ENCODE assay signal across 10 cellular contexts in the genomic region with DNA sequence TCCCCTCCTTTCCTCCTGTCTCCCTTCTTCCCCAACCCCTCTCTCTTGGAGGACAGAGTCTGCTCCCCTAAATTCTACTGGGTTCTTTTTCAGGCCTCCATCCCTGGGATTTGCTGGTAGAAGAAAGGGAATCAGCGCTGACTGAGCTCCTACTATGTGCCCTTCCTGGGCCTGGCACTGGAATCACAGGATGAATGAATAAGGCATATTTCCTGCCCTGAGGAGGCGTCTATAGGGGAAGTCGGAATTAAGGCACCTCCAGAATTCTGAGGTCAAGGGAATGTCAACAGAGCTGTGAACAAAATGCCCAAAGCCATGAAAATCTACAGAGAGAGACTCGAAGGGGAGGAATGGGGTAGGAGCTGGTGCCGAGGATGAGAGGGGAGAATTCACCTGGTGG. TPM values are rescaled to one million over a fixed set of nuclear protein-coding genes. Genes with fewer than 3 reads are reported as not detected.
DNase-seq lines count a peak whose midpoint lies in the region; ATAC-seq, FAIRE-seq and TF ChIP-seq lines count a peak whose summit lies in the region.
"Had no signal": no experiment of that assay in that cellular context is flagged by ENCODE, and none has a peak within 500 bp of the region (broad histone marks: within the 10 kb centered on the region; RNA-seq: fewer than 3 reads in every experiment).

No MANE protein-coding gene starts in this region.

- H3K4me3 ChIP-seq in cardiac muscle cell = no peak overlapping the region
- no peak overlapping the region for H3K4me3 ChIP-seq in K562
- no peak overlapping the region for H3K4me3 ChIP-seq in upper lobe of right lung
- H3K4me3 ChIP-seq: SJSA1 had no signal

- no peaks in the 10 kb centered on the region for H3K9me1 ChIP-seq in K562 (ENCODE audit: control insufficient read depth, insufficient read depth, low read length)

- H3K9me3 Mint-ChIP-seq in naive B cell = no peaks in the 10 kb centered on the region

- WGBS in K562 (ENCODE audit: insufficient coverage, low coverage, missing lambda C conversion rate) = 54% methylated on average over 5 of the region's 5 CpGs

- H4K20me1 ChIP-seq in K562 (replicated peaks; ENCODE audit: control insufficient read depth, insufficient read depth, low read length) = no peaks in the 10 kb centered on the region

- no peak for TF ChIP-seq RAD21 in K562 (CRISPR knock-in tag; conservative IDR thresholded peaks at IDR 0.05 in 1 of 2, IDR thresholded peaks at IDR 0.05 in 1 of 2)

- ATAC-seq in K562 (no peak), naive B cell (ENCODE audit: low read depth in 2 of 2) (no peak), upper lobe of right lung (no peak), GM21529 (IDR thresholded peaks at IDR 0.05; ENCODE audit: unreplicated experiment) (no peak)

- no peak for TF ChIP-seq POLR2A in K562 (conservative IDR thresholded peaks at IDR 0.05)

- no peaks in the 10 kb centered on the region for H3K36me3 Mint-ChIP-seq in naive B cell

- DNase-seq in cardiac muscle cell (ENCODE audit: low read depth in 1 of 2, low spot score in 1 of 2) = no peak
- no peak for DNase-seq in cardiac septum (ENCODE audit: low spot score)
- DNase-seq in K562 (ENCODE audit: extremely low read depth in 1 of 4, low spot score in 3 of 4) = no peak
- DNase-seq in naive B cell = no peak
- DNase-seq in upper lobe of right lung = no peak
- no peak for DNase-seq in SW 1271 (lab: John Stamatoyannopoulos, UW)
- no peak for DNase-seq in NCI-H345 (lab: John Stamatoyannopoulos, UW)

- peaks cover 75 to 95% (median 87%) of the 10 kb centered on the region in 3 donors for H3K4me1 Mint-ChIP-seq in naive B cell

- H3K4me1 ChIP-seq in cardiac muscle cell (ENCODE audit: low read depth) (peaks cover 52% of the 10 kb centered on the region), K562 (replicated peaks in 1 of 2; ENCODE audit: control insufficient read depth in 2 of 2, insufficient read depth in 2 of 2, low read length in 2 of 2) (peaks cover 41 to 62% of the 10 kb centered on the region in 2 experiments), upper lobe of right lung (peaks cover 54% of the 10 kb centered on the region)

- TF ChIP-seq EP300 in K562 (IDR thresholded peaks at IDR 0.05; ENCODE audit: low read length) = no peak

- in situ Hi-C loops in K562 (cut with MboI) = no loop called here

- peak overlapping the region; percentile 72 to 96 (median 86) for H3K4me3 Mint-ChIP-seq in naive B cell

- intact Hi-C loops in cardiac septum (cut with DNase I) = no loop called here
- intact Hi-C loops in K562 (cut with micrococcal nuclease) = no loop called here
- intact Hi-C loops in upper lobe of right lung (cut with DNase I) = no loop called here

- H3K27me3 Mint-ChIP-seq in naive B cell = no peaks in the 10 kb centered on the region

- POLR2A ChIA-PET in K562 (lab: Yijun Ruan, JAX) = interaction anchor here (0.6 to 6.6 kb wide), 4 partner anchors 11 to 100 kb away, joined by 3 to 84 read pairs (median 8); partner anchors contain the start of gene BTG2

- peak overlapping the region; percentile 99 to 100 (median 100) for H3K27ac Mint-ChIP-seq in naive B cell

- TF ChIP-seq CTCF in cardiac muscle cell (IDR thresholded peaks at IDR 0.05; ENCODE audit: low read depth, low read length) (no peak), K562 (IDR thresholded peaks at IDR 0.05 in 2 of 3, conservative IDR thresholded peaks at IDR 0.05 in 1 of 3; ENCODE audit: insufficient read depth in 2 of 3, low read depth in 1 of 3, low read length in 3 of 3) (no peak), upper lobe of right lung (IDR thresholded peaks at IDR 0.05) (no peak)

- no peak for FAIRE-seq in K562 (lab: Jason Lieb, UNC)

- peak overlapping the region; percentile 16 to 65; a peak in 2 of 4 replicates for H3K9ac ChIP-seq in K562 (ENCODE audit: insufficient read depth in 1 of 2, low read depth in 2 of 2, low read length in 2 of 2)

- H3K36me3 ChIP-seq in cardiac muscle cell = no peaks in the 10 kb centered on the region
- H3K36me3 ChIP-seq in K562 (ENCODE audit: control insufficient read depth, insufficient read depth, low read length) = no peaks in the 10 kb centered on the region
- H3K36me3 ChIP-seq in upper lobe of right lung = no peaks in the 10 kb centered on the region
- H3K36me3 ChIP-seq: SJSA1 had no signal

- H3K79me2 ChIP-seq in K562 (ENCODE audit: control insufficient read depth, insufficient read depth, low read length) = no peaks in the 10 kb centered on the region

- peak overlapping the region; percentile 78 for H2AFZ ChIP-seq in K562 (ENCODE audit: low read depth, low read length)

- H3K27ac ChIP-seq in cardiac muscle cell (peak overlapping the region; percentile 29), K562 (ENCODE audit: extremely low read depth, low read depth, low read length) (peak overlapping the region; percentile 14; the same call in 1 of the 3 replicates), upper lobe of right lung (peak overlapping the region; percentile 90)
- H3K27ac ChIP-seq: SJSA1 had no signal

- BruUV-seq in K562 (replicated peaks; lab: Mats Ljungman, UMichigan) = no TSS peak

- H3K9me3 ChIP-seq in cardiac muscle cell (ENCODE audit: low read depth) (no peaks in the 10 kb centered on the region), K562 (replicated peaks; ENCODE audit: control insufficient read depth, insufficient read depth, low read depth, low read length) (no peaks in the 10 kb centered on the region), upper lobe of right lung (no peaks in the 10 kb centered on the region)
- H3K9me3 ChIP-seq: SJSA1 had no signal

- peak overlapping the region; percentile 27 for H3K4me2 ChIP-seq in K562 (ENCODE audit: insufficient read depth, low read length)

- CTCF ChIA-PET in K562 (lab: Yijun Ruan, JAX; ENCODE audit: low intra/inter-chr PET ratio) = interaction anchor here (0.9 kb wide), 1 partner anchor 15 kb away, joined by 5 read pairs; no protein-coding TSS in a partner anchor

- no peaks in the 10 kb centered on the region for H3K27me3 ChIP-seq in cardiac muscle cell
- H3K27me3 ChIP-seq in K562 (ENCODE audit: control insufficient read depth in 2 of 2, insufficient read depth in 2 of 2, low read length in 2 of 2) = no peaks in the 10 kb centered on the region
- H3K27me3 ChIP-seq in upper lobe of right lung = no peaks in the 10 kb centered on the region
- H3K27me3 ChIP-seq: SJSA1 had no signal

TF ChIP-seq in K562, 482 proteins besides CTCF, POLR2A, EP300 and RAD21 (continues in another document):
- TF ChIP-seq CGGBP1 (CRISPR knock-in tag; IDR thresholded peaks at IDR 0.05) = 0 out of 2 replicates have a peak, but pooled peaks have one; percentile 26

RNA-seq across cellular contexts. Expression of gene BTG2, which starts 17.4 kb away (rescaled TPM):
- total RNA-seq in cardiac muscle cell (45.6 and 57.9 TPM in 2 replicates), cardiac septum (54.2 TPM), K562 (2014; rRNA removed) (8.7 and 11.3 TPM in 2 replicates), K562 (2014; rRNA removed; fragmentation: Illumina TruSeq; extraction: Trizol) (5.8 and 7.2 TPM in 2 replicates), K562 (2015; rRNA removed; fragmentation: Illumina TruSeq; extraction: Trizol) (2.6 and 2.9 TPM in 2 replicates), K562 (2021) (9.6 and 11.5 TPM in 2 replicates), upper lobe of right lung (95.3 TPM)
- polyA plus RNA-seq in cardiac muscle cell (64.2 and 66.0 TPM in 2 replicates), K562 (2011; rRNA removed) (29.7 and 41.9 TPM in 2 replicates), K562 (2014; fragmentation: Illumina TruSeq; extraction: Trizol) (9.4 and 12.2 TPM in 2 replicates), K562 (2014; fragmentation: Nextera tagmentation; extraction: Ambion mirVana) (1 to 10 TPM; 2.3 to 3.8 TPM), K562 (2014; rRNA removed) (10.1 and 12.7 TPM in 2 replicates), naive B cell (ENCODE audit: low read depth in 6 of 6) (100 to 1,000 TPM; 315 to 687 (median 417) TPM)
- total RNA-seq in K562 (2011; cell fraction: chromatin; rRNA removed; ENCODE audit: low replicate concordance) = 20.8 and 48.4 TPM in 2 replicates
- 32.6 and 48.7 TPM in 2 replicates for total RNA-seq in K562 (2011; cell fraction: nucleolus; rRNA removed)
- total RNA-seq in K562 (2011; cell fraction: nucleoplasm; rRNA removed) = 41.1 and 65.7 TPM in 2 replicates
- polyA plus RNA-seq in K562 (2011; cell fraction: cytosol; rRNA removed) = 33.8 and 79.9 TPM in 2 replicates
- polyA plus RNA-seq in K562 (2011; cell fraction: nucleus; rRNA removed) = 25.8 and 51.6 TPM in 2 replicates
- 6.2 and 11.0 TPM in 2 replicates for polyA plus RNA-seq in K562 (2012)
- 18.7 and 24.3 TPM in 2 replicates for polyA minus RNA-seq in K562 (2011; rRNA and poly(A)+ RNA removed)
- 12.4 and 25.9 TPM in 2 replicates for polyA minus RNA-seq in K562 (2011; cell fraction: cytosol; rRNA and poly(A)+ RNA removed)
- polyA minus RNA-seq in K562 (2011; cell fraction: nucleus; rRNA and poly(A)+ RNA removed) = 23.1 and 23.3 TPM in 2 replicates

RNA-seq across cellular contexts. Expression of gene CHIT1, which starts 58.4 kb away (rescaled TPM):
- 0.03 TPM in 1 of 2 replicates, not detected in the other for total RNA-seq in cardiac muscle cell
- polyA plus RNA-seq in cardiac muscle cell = not detected in 2 replicates
- not detected for total RNA-seq in cardiac septum
- 0.12 TPM in 1 of 2 replicates, not detected in the other for total RNA-seq in K562 (2011; cell fraction: chromatin; rRNA removed; ENCODE audit: low replicate concordance)
- total RNA-seq in K562 (2011; cell fraction: nucleolus; rRNA removed) = not detected in 2 replicates
- 0.08 TPM in 1 of 2 replicates, not detected in the other for total RNA-seq in K562 (2011; cell fraction: nucleoplasm; rRNA removed)
- total RNA-seq in K562 (2014; rRNA removed) = not detected in 2 replicates
- total RNA-seq in K562 (2014; rRNA removed; fragmentation: Illumina TruSeq; extraction: Trizol) = not detected in 2 replicates
- total RNA-seq in K562 (2015; rRNA removed; fragmentation: Illumina TruSeq; extraction: Trizol) = not detected in 2 replicates
- total RNA-seq in K562 (2021) = not detected in 2 replicates
- not detected in 2 replicates for polyA plus RNA-seq in K562 (2011; rRNA removed)
- polyA plus RNA-seq in K562 (2011; cell fraction: cytosol; rRNA removed) = not detected in 2 replicates
- polyA plus RNA-seq in K562 (2011; cell fraction: nucleus; rRNA removed) = 0.03 and 0.18 TPM in 2 replicates
- not detected in 2 replicates for polyA plus RNA-seq in K562 (2012)
- not detected in 2 replicates for polyA plus RNA-seq in K562 (2014; fragmentation: Illumina TruSeq; extraction: Trizol)
- not detected for polyA plus RNA-seq in K562 (2014; fragmentation: Nextera tagmentation; extraction: Ambion mirVana)
- not detected in 2 replicates for polyA plus RNA-seq in K562 (2014; rRNA removed)
- polyA minus RNA-seq in K562 (2011; rRNA and poly(A)+ RNA removed) = 0.04 TPM in 1 of 2 replicates, not detected in the other
- polyA minus RNA-seq in K562 (2011; cell fraction: cytosol; rRNA and poly(A)+ RNA removed) = not detected in 2 replicates
- 0.11 TPM in 1 of 2 replicates, not detected in the other for polyA minus RNA-seq in K562 (2011; cell fraction: nucleus; rRNA and poly(A)+ RNA removed)
- 1 to 10 TPM in 1 of 6 donors, under 1 TPM in 3, not detected in 2; 0.43 to 1.1 (median 0.59) TPM for polyA plus RNA-seq in naive B cell (ENCODE audit: low read depth in 6 of 6)
- total RNA-seq in upper lobe of right lung = 751 TPM
- total RNA-seq: SJSA1 had no signal
- polyA plus RNA-seq: BJ had no signal

Comparison
In these comparisons a context has a peak if more than half of its experiments do, and no peak if none do; other contexts are left out.
1. H3K27ac ChIP-seq: peak in every context shown above with its lines; median percentile 90 in upper lobe of right lung; 29 in cardiac muscle cell; 14 in K562.
2. RNA of gene CHIT1, which starts 58.4 kb away (total RNA-seq): 751 TPM in upper lobe of right lung (single experiment); not detected in cardiac septum (single experiment), 0.03 TPM in cardiac muscle cell and 0.08 to 0.12 TPM in K562; every median in the first group is over 100 times any median in the second.